In genomic region chr6:16749516-16750485, GRCh38 we compare ENCODE assay signal across 1 cellular context.
A peak's percentile ranks its signal among the peaks of the same experiment; 100 is the strongest.
TF ChIP-seq lines count a peak whose summit lies in the region.

No MANE protein-coding gene starts in this region.

TF ChIP-seq in HEK293, 187 proteins besides CTCF, POLR2A, EP300 and RAD21 (continued from another document and continues in another):
- TF ChIP-seq ZNF114 (tag by site-specific recombination; IDR thresholded peaks at IDR 0.05) (no peak), ZFHX2 (tag by site-specific recombination; conservative IDR thresholded peaks at IDR 0.05) (peak; percentile 62), ZNF146 (tag by site-specific recombination; IDR thresholded peaks at IDR 0.05) (no peak), ZBTB21 (tag by site-specific recombination; IDR thresholded peaks at IDR 0.05) (no peak), ATF2 (tag by site-specific recombination; IDR thresholded peaks at IDR 0.05; ENCODE audit: low read depth) (0 out of 2 replicates have a peak, but pooled peaks have one; percentile 29), ZNF148 (tag by site-specific recombination; IDR thresholded peaks at IDR 0.05; ENCODE audit: borderline replicate concordance) (no peak), ZNF624 (tag by site-specific recombination; IDR thresholded peaks at IDR 0.05) (no peak), SP3 (tag by site-specific recombination; IDR thresholded peaks at IDR 0.05) (no peak), ZNF155 (tag by site-specific recombination; IDR thresholded peaks at IDR 0.05) (no peak), YY1 (tag by site-specific recombination; IDR thresholded peaks at IDR 0.05) (no peak), ZBTB49 (tag by site-specific recombination; IDR thresholded peaks at IDR 0.05; ENCODE audit: low read depth) (no peak), ZNF791 (tag by site-specific recombination; IDR thresholded peaks at IDR 0.05) (no peak), ZNF513 (tag by site-specific recombination; IDR thresholded peaks at IDR 0.05) (no peak), ZNF830 (tag by site-specific recombination; IDR thresholded peaks at IDR 0.05; ENCODE audit: low read depth) (no peak), ZNF510 (tag by site-specific recombination; IDR thresholded peaks at IDR 0.05; ENCODE audit: insufficient replicate concordance) (no peak), ZNF600 (tag by site-specific recombination; IDR thresholded peaks at IDR 0.05) (0 out of 2 replicates have a peak, but pooled peaks have one; percentile 40), ZNF391 (tag by site-specific recombination; IDR thresholded peaks at IDR 0.05; ENCODE audit: borderline replicate concordance, low read depth) (no peak), ZFP37 (tag by site-specific recombination; IDR thresholded peaks at IDR 0.05) (no peak), ZNF626 (tag by site-specific recombination; IDR thresholded peaks at IDR 0.05) (no peak), HOXD13 (CRISPR knock-in tag; IDR thresholded peaks at IDR 0.05; ENCODE audit: borderline replicate concordance) (no peak), ZNF530 (tag by site-specific recombination; IDR thresholded peaks at IDR 0.05; ENCODE audit: low read depth) (no peak), ZBTB44 (tag by site-specific recombination; IDR thresholded peaks at IDR 0.05) (no peak), ZBTB8A (tag by site-specific recombination; IDR thresholded peaks at IDR 0.05) (no peak), ZSCAN18 (tag by site-specific recombination; IDR thresholded peaks at IDR 0.05) (no peak), ZBTB10 (tag by site-specific recombination; IDR thresholded peaks at IDR 0.05) (no peak), KLF17 (tag by site-specific recombination; IDR thresholded peaks at IDR 0.05) (no peak)
- TF ChIP-seq, protein P1, sequence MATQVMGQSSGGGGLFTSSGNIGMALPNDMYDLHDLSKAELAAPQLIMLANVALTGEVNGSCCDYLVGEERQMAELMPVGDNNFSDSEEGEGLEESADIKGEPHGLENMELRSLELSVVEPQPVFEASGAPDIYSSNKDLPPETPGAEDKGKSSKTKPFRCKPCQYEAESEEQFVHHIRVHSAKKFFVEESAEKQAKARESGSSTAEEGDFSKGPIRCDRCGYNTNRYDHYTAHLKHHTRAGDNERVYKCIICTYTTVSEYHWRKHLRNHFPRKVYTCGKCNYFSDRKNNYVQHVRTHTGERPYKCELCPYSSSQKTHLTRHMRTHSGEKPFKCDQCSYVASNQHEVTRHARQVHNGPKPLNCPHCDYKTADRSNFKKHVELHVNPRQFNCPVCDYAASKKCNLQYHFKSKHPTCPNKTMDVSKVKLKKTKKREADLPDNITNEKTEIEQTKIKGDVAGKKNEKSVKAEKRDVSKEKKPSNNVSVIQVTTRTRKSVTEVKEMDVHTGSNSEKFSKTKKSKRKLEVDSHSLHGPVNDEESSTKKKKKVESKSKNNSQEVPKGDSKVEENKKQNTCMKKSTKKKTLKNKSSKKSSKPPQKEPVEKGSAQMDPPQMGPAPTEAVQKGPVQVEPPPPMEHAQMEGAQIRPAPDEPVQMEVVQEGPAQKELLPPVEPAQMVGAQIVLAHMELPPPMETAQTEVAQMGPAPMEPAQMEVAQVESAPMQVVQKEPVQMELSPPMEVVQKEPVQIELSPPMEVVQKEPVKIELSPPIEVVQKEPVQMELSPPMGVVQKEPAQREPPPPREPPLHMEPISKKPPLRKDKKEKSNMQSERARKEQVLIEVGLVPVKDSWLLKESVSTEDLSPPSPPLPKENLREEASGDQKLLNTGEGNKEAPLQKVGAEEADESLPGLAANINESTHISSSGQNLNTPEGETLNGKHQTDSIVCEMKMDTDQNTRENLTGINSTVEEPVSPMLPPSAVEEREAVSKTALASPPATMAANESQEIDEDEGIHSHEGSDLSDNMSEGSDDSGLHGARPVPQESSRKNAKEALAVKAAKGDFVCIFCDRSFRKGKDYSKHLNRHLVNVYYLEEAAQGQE (tag by site-specific recombination; IDR thresholded peaks at IDR 0.05): no peak
- TF ChIP-seq, protein P2, sequence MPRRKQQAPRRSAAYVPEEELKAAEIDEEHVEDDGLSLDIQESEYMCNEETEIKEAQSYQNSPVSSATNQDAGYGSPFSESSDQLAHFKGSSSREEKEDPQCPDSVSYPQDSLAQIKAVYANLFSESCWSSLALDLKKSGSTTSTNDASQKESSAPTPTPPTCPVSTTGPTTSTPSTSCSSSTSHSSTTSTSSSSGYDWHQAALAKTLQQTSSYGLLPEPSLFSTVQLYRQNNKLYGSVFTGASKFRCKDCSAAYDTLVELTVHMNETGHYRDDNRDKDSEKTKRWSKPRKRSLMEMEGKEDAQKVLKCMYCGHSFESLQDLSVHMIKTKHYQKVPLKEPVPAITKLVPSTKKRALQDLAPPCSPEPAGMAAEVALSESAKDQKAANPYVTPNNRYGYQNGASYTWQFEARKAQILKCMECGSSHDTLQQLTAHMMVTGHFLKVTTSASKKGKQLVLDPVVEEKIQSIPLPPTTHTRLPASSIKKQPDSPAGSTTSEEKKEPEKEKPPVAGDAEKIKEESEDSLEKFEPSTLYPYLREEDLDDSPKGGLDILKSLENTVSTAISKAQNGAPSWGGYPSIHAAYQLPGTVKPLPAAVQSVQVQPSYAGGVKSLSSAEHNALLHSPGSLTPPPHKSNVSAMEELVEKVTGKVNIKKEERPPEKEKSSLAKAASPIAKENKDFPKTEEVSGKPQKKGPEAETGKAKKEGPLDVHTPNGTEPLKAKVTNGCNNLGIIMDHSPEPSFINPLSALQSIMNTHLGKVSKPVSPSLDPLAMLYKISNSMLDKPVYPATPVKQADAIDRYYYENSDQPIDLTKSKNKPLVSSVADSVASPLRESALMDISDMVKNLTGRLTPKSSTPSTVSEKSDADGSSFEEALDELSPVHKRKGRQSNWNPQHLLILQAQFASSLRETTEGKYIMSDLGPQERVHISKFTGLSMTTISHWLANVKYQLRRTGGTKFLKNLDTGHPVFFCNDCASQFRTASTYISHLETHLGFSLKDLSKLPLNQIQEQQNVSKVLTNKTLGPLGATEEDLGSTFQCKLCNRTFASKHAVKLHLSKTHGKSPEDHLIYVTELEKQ (tag by site-specific recombination; IDR thresholded peaks at IDR 0.05; ENCODE audit: borderline replicate concordance): no peak
- TF ChIP-seq, protein P3, sequence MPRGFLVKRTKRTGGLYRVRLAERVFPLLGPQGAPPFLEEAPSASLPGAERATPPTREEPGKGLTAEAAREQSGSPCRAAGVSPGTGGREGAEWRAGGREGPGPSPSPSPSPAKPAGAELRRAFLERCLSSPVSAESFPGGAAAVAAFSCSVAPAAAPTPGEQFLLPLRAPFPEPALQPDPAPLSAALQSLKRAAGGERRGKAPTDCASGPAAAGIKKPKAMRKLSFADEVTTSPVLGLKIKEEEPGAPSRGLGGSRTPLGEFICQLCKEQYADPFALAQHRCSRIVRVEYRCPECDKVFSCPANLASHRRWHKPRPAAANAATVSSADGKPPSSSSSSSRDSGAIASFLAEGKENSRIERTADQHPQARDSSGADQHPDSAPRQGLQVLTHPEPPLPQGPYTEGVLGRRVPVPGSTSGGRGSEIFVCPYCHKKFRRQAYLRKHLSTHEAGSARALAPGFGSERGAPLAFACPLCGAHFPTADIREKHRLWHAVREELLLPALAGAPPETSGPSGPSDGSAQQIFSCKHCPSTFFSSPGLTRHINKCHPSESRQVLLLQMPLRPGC (tag by site-specific recombination; IDR thresholded peaks at IDR 0.05): no peak
